8 cellular contexts compared by ENCODE assay signal in genomic region chr7:1055084-1055450, GRCh38. TPM values are rescaled to one million over a fixed set of nuclear protein-coding genes. Genes with fewer than 3 reads are reported as not detected.
A peak's percentile ranks its signal among the peaks of the same experiment; 100 is the strongest.
DNase-seq lines count a peak whose midpoint lies in the region; ATAC-seq and TF ChIP-seq lines count a peak whose summit lies in the region.

No MANE protein-coding gene starts in this region.

- H3K36me3 Mint-ChIP-seq in activated T-cell treated with anti-CD3 and anti-CD28 coated beads, Interleukin-2, amount 50 U/mL, for 4 hours (ENCODE audit: insufficient read depth), result peaks cover 4% of the 10 kb centered on the region

- no peak for TF ChIP-seq CTCF in MM.1S (IDR thresholded peaks at IDR 0.05; ENCODE audit: low read length)

- H3K9me3 Mint-ChIP-seq in activated T-cell treated with anti-CD3 and anti-CD28 coated beads, Interleukin-2, amount 50 U/mL, for 4 hours, result no peaks in the 10 kb centered on the region

- H3K27ac ChIP-seq in MM.1S (ENCODE audit: low read length), result no peak overlapping the region

- H3K4me1 ChIP-seq in MM.1S (ENCODE audit: low read length), result no peaks in the 10 kb centered on the region

- H3K27me3 Mint-ChIP-seq in activated T-cell treated with anti-CD3 and anti-CD28 coated beads, Interleukin-2, amount 50 U/mL, for 4 hours (ENCODE audit: low read depth), result no peaks in the 10 kb centered on the region

- no peaks in the 10 kb centered on the region for H3K79me2 ChIP-seq in MM.1S (ENCODE audit: low read length)

- no peak overlapping the region for H3K9ac ChIP-seq in MM.1S (ENCODE audit: low read length)

- H3K36me3 ChIP-seq in MM.1S (replicated peaks; ENCODE audit: insufficient read depth, low read length), result no peaks in the 10 kb centered on the region

- intact Hi-C loops in left cardiac atrium (cut with DNase I), result no loop called here

- H3K4me3 ChIP-seq in MM.1S (ENCODE audit: low read length), result no peak overlapping the region

- no peaks in the 10 kb centered on the region for H3K27me3 ChIP-seq in MM.1S (replicated peaks; ENCODE audit: insufficient read depth, low read length)

- peak overlapping the region; percentile 72 for H3K4me3 Mint-ChIP-seq in activated T-cell treated with anti-CD3 and anti-CD28 coated beads, Interleukin-2, amount 50 U/mL, for 4 hours

- no peaks in the 10 kb centered on the region for H4K20me1 ChIP-seq in MM.1S (ENCODE audit: insufficient read depth, low read length)

- DNase-seq in NCI-H1092 (lab: John Stamatoyannopoulos, UW) (peak; percentile 51), left cardiac atrium (peak; percentile 80), MM.1S (no peak), A172 (ENCODE audit: low spot score) (no peak), NOMO-1 (lab: John Stamatoyannopoulos, UW; ENCODE audit: unreplicated experiment in 2 of 2) (no peak)
- DNase-seq in activated T-cell treated with anti-CD3 and anti-CD28 coated beads, Interleukin-2, amount 50 U/mL, for 4 hours, result peak; percentile 35
- DNase-seq in stimulated activated CD4-positive, alpha-beta T cell treated with anti-CD3 and anti-CD28 coated beads, Interleukin-4, amount 100 ng/mL, for 1 hour, result peak; percentile 59

- peaks cover 21% of the 10 kb centered on the region for H3K4me1 Mint-ChIP-seq in activated T-cell treated with anti-CD3 and anti-CD28 coated beads, Interleukin-2, amount 50 U/mL, for 4 hours (ENCODE audit: low read depth)

- peak; percentile 66 to 74 for ATAC-seq in activated T-cell treated with anti-CD3 and anti-CD28 coated beads, Interleukin-2, amount 50 U/mL, for 4 hours
- peak; percentile 49 to 64 for ATAC-seq in left cardiac atrium
- ATAC-seq in GM18519 (IDR thresholded peaks at IDR 0.05; ENCODE audit: low FRiP score, unreplicated experiment), result no peak

- no peaks in the 10 kb centered on the region for H3F3A ChIP-seq in MM.1S (ENCODE audit: insufficient read depth, low read length)

- no peaks in the 10 kb centered on the region for H3K9me3 ChIP-seq in MM.1S (replicated peaks; ENCODE audit: insufficient read depth, low read length)

- no peak overlapping the region for H3K4me2 ChIP-seq in MM.1S (ENCODE audit: low read depth, low read length)

- H3K9me2 ChIP-seq in MM.1S (replicated peaks; ENCODE audit: insufficient read depth, low read length), result no peaks in the 10 kb centered on the region

- no peak overlapping the region for H2AFZ ChIP-seq in MM.1S (ENCODE audit: low read length)

RNA-seq across cellular contexts. Expression of gene GPR146, which starts 10.7 kb away (rescaled TPM):
- total RNA-seq in activated T-cell treated with anti-CD3 and anti-CD28 coated beads, Interleukin-2, amount 50 U/mL, for 4 hours, result under 1 TPM in 2 of 3 donors, not detected in 1; 0.21 to 0.52 TPM
- total RNA-seq in left cardiac atrium, result 10 to 100 TPM in 1 of 2 donors, 1 to 10 TPM in 1; 9.0 to 17.7 TPM
- 1.1 and 1.6 TPM in 2 replicates for total RNA-seq in A172 (2014; rRNA removed; shearing (Covaris generic))

RNA-seq across cellular contexts. Expression of gene GPER1, which starts 32.8 kb away (rescaled TPM):
- total RNA-seq in activated T-cell treated with anti-CD3 and anti-CD28 coated beads, Interleukin-2, amount 50 U/mL, for 4 hours, result under 1 TPM; 0.08 to 0.11 (median 0.08) TPM
- total RNA-seq in left cardiac atrium, result 1 to 10 TPM; 4.6 to 7.6 TPM
- 7.3 and 12.1 TPM in 2 replicates for total RNA-seq in A172 (2014; rRNA removed; shearing (Covaris generic))

Comparison
In these comparisons a context has a peak if more than half of its experiments do, and no peak if none do; other contexts are left out.
1. DNase-seq: peak in NCI-H1092 (single experiment), activated T-cell treated with anti-CD3 and anti-CD28 coated beads, Interleukin-2, amount 50 U/mL, for 4 hours (single experiment), left cardiac atrium (single experiment) and stimulated activated CD4-positive, alpha-beta T cell treated with anti-CD3 and anti-CD28 coated beads, Interleukin-4, amount 100 ng/mL, for 1 hour (single experiment); none in MM.1S (single experiment), A172 (single experiment) and NOMO-1 (0 of 2).